ENCODE assay signal across 8 cellular contexts in genomic region chr4:124710911-124711310, GRCh38. TPM values are rescaled to one million over a fixed set of nuclear protein-coding genes. Genes with fewer than 3 reads are reported as not detected.
A peak's percentile ranks its signal among the peaks of the same experiment; 100 is the strongest.
DNase-seq lines count a peak whose midpoint lies in the region; ATAC-seq, FAIRE-seq and TF ChIP-seq lines count a peak whose summit lies in the region.

No MANE protein-coding gene starts in this region.

- no peak overlapping the region for H3K4me3 Mint-ChIP-seq in T-helper 2 cell treated with Interferon-gamma antibody and Interleukin-4, amounts not matched to agents 5 μg/mL and 100 μg/mL, for 36 hours
- no peak overlapping the region for H3K4me3 Mint-ChIP-seq in CD14-positive monocyte

- H3K36me3 ChIP-seq in ascending aorta (no peaks in the 10 kb centered on the region), keratinocyte (ENCODE audit: control insufficient read depth in 2 of 2, extremely low read depth in 1 of 2, insufficient read depth in 2 of 2, low read length in 2 of 2) (peaks cover 2 to 5% of the 10 kb centered on the region in 2 experiments), tibial nerve (no peaks in the 10 kb centered on the region)

- peaks cover 5% of the 10 kb centered on the region for H3K4me1 Mint-ChIP-seq in T-helper 2 cell treated with Interferon-gamma antibody and Interleukin-4, amounts not matched to agents 5 μg/mL and 100 μg/mL, for 36 hours (ENCODE audit: low read depth)
- peaks cover 27% of the 10 kb centered on the region for H3K4me1 Mint-ChIP-seq in CD14-positive monocyte

- no peaks in the 10 kb centered on the region for H4K20me1 ChIP-seq in keratinocyte (ENCODE audit: control insufficient read depth, extremely low read depth, insufficient read depth, low read length)

- no peaks in the 10 kb centered on the region for H3K36me3 Mint-ChIP-seq in T-helper 2 cell treated with Interferon-gamma antibody and Interleukin-4, amounts not matched to agents 5 μg/mL and 100 μg/mL, for 36 hours (ENCODE audit: low read depth)
- peaks cover 8 to 13% of the 10 kb centered on the region in 2 donors for H3K36me3 Mint-ChIP-seq in CD14-positive monocyte

- ATAC-seq in GM21825 (IDR thresholded peaks at IDR 0.05; ENCODE audit: unreplicated experiment): no peak

- no peak for TF ChIP-seq POLR2A in tibial nerve (IDR thresholded peaks at IDR 0.05)

- H3K4me3 ChIP-seq in ascending aorta: peak overlapping the region; percentile 72 to 98
- peak overlapping the region; percentile 95 to 99 (median 98) for H3K4me3 ChIP-seq in keratinocyte (ENCODE audit: control insufficient read depth in 2 of 3, extremely low read depth in 1 of 3, insufficient read depth in 2 of 3, low read depth in 1 of 3, low read length in 3 of 3)
- peak overlapping the region; percentile 64 to 93 (median 90) for H3K4me3 ChIP-seq in tibial nerve

- intact Hi-C loops in ascending aorta (cut with DNase I) (loop anchor here (5.0 to 10.0 kb wide), 5 partner anchors 151 to 1976 kb away; partner anchors contain the start of genes BBS12 and SPRY1), CD14-positive monocyte (cut with micrococcal nuclease) (loop anchor here in 1 of 2 donors (10.0 kb wide), 1 partner anchor 896 kb away; no protein-coding TSS in a partner anchor)

- FAIRE-seq in keratinocyte (lab: Jason Lieb, UNC): peak; percentile 87

- H3K27me3 Mint-ChIP-seq in T-helper 2 cell treated with Interferon-gamma antibody and Interleukin-4, amounts not matched to agents 5 μg/mL and 100 μg/mL, for 36 hours (ENCODE audit: low read depth): peaks cover 14% of the 10 kb centered on the region
- no peaks in the 10 kb centered on the region for H3K27me3 Mint-ChIP-seq in CD14-positive monocyte (ENCODE audit: low read depth in 3 of 3)

- WGBS in tibial nerve, 2 donors: 1 to 8% methylated on average over 5 of the region's 5 CpGs

- no peaks in the 10 kb centered on the region for H3K9me3 Mint-ChIP-seq in T-helper 2 cell treated with Interferon-gamma antibody and Interleukin-4, amounts not matched to agents 5 μg/mL and 100 μg/mL, for 36 hours
- no peaks in the 10 kb centered on the region for H3K9me3 Mint-ChIP-seq in CD14-positive monocyte

- H2AFZ ChIP-seq in keratinocyte (ENCODE audit: control insufficient read depth, low read length): no peak overlapping the region

- H3K27ac ChIP-seq in ascending aorta: no peak overlapping the region
- peak overlapping the region; percentile 88 for H3K27ac ChIP-seq in keratinocyte (ENCODE audit: control insufficient read depth, insufficient read depth, low read length)
- peak overlapping the region in 2 of 4 donors; percentile 96 to 97 for H3K27ac ChIP-seq in tibial nerve

- H3K4me1 ChIP-seq in ascending aorta (peaks cover 0 to 18% of the 10 kb centered on the region in 2 donors), keratinocyte (ENCODE audit: control insufficient read depth, extremely low read depth, insufficient read depth, low read length) (peaks cover 17% of the 10 kb centered on the region), tibial nerve (peaks cover 0 to 55% (median 11%) of the 10 kb centered on the region in 4 donors)

- TF ChIP-seq CTCF in ascending aorta (IDR thresholded peaks at IDR 0.05) (no peak), keratinocyte (optimal IDR thresholded peaks at IDR 0.05 in 1 of 3, IDR thresholded peaks at IDR 0.05 in 1 of 3, conservative IDR thresholded peaks at IDR 0.05 in 1 of 3; ENCODE audit: extremely low read depth in 1 of 3, insufficient read depth in 2 of 3, low read length in 3 of 3) (no peak), tibial nerve (IDR thresholded peaks at IDR 0.05) (no peak), CD14-positive monocyte (IDR thresholded peaks at IDR 0.05) (no peak)

- H3K4me2 ChIP-seq in keratinocyte (ENCODE audit: control insufficient read depth, extremely low read depth, insufficient read depth, low read depth, low read length): peak overlapping the region; percentile 92

- peak overlapping the region; percentile 89 for H3K9ac ChIP-seq in keratinocyte (ENCODE audit: control insufficient read depth, extremely low read depth, insufficient read depth, low read length)

- peaks cover 60% of the 10 kb centered on the region for H3K79me2 ChIP-seq in keratinocyte (ENCODE audit: control insufficient read depth, insufficient read depth, low read length)

- H3K27ac Mint-ChIP-seq in T-helper 2 cell treated with Interferon-gamma antibody and Interleukin-4, amounts not matched to agents 5 μg/mL and 100 μg/mL, for 36 hours: no peak overlapping the region
- H3K27ac Mint-ChIP-seq in CD14-positive monocyte: no peak overlapping the region

- no peaks in the 10 kb centered on the region for H3K27me3 ChIP-seq in ascending aorta
- no peaks in the 10 kb centered on the region for H3K27me3 ChIP-seq in keratinocyte (ENCODE audit: control insufficient read depth, extremely low read depth, insufficient read depth, low read length)
- H3K27me3 ChIP-seq in tibial nerve: no peaks in the 10 kb centered on the region

- dilution Hi-C loops in keratinocyte (cut with MboI; ENCODE audit: extremely low pct_ligation_motif_present, low sequenced_read_pairs): no loop called here

- no peaks in the 10 kb centered on the region for H3K9me3 ChIP-seq in ascending aorta
- no peaks in the 10 kb centered on the region for H3K9me3 ChIP-seq in keratinocyte (ENCODE audit: control insufficient read depth, low read depth, low read length)
- H3K9me3 ChIP-seq in tibial nerve: no peaks in the 10 kb centered on the region

- DNase-seq in NCI-H748 (lab: John Stamatoyannopoulos, UW; ENCODE audit: unreplicated experiment): peak; percentile 9
- DNase-seq in NCI-H748 treated with DMSO at 0.1 percent for 48 hours (lab: John Stamatoyannopoulos, UW): no peak
- no peak for DNase-seq in ascending aorta (ENCODE audit: low spot score in 2 of 2)
- DNase-seq in keratinocyte (ENCODE audit: low read depth, low spot score): no peak
- no peak for DNase-seq in tibial nerve (ENCODE audit: low spot score in 2 of 2)
- no peak for DNase-seq in T-helper 2 cell treated with Interferon-gamma antibody and Interleukin-4, amounts not matched to agents 5 μg/mL and 100 μg/mL, for 36 hours (ENCODE audit: low spot score)
- DNase-seq in CD14-positive monocyte (ENCODE audit: low spot score): no peak

- no peak for TF ChIP-seq EP300 in tibial nerve (IDR thresholded peaks at IDR 0.05)

- H3K9me1 ChIP-seq in keratinocyte (ENCODE audit: control insufficient read depth, extremely low read depth, insufficient read depth, low read length): no peaks in the 10 kb centered on the region

RNA-seq across cellular contexts. Expression of gene ANKRD50, which starts 1.6 kb away (rescaled TPM):
- total RNA-seq in ascending aorta: 26.9 TPM
- polyA plus RNA-seq in keratinocyte: 14.8 to 21.6 TPM (median 16.5 TPM) in 3 replicates
- 17.7 TPM for polyA plus RNA-seq in keratinocyte (2011; ENCODE audit: low read depth)
- 6.4 and 11.9 TPM in 2 replicates for polyA plus RNA-seq in keratinocyte (2011; cell fraction: cytosol; rRNA removed)
- 24.5 and 31.1 TPM in 2 replicates for polyA plus RNA-seq in keratinocyte (2011; cell fraction: nucleus; rRNA removed)
- 9.5 and 16.2 TPM in 2 replicates for polyA plus RNA-seq in keratinocyte (2012; ENCODE audit: low replicate concordance)
- 12.4 to 106 TPM (median 64.9 TPM) in 3 replicates for polyA minus RNA-seq in keratinocyte
- polyA minus RNA-seq in keratinocyte (2011; cell fraction: cytosol; rRNA and poly(A)+ RNA removed): 20.5 TPM
- 59.9 and 126 TPM in 2 replicates for polyA minus RNA-seq in keratinocyte (2011; cell fraction: nucleus; rRNA and poly(A)+ RNA removed)
- total RNA-seq in tibial nerve: 10 to 100 TPM; 16.5 to 26.4 (median 19.5) TPM
- 1 to 10 TPM; 2.6 to 6.4 TPM for polyA plus RNA-seq in CD14-positive monocyte
